Comparison of ENCODE assay signal across 4 cellular contexts in genomic region chr6:160393442-160393841, GRCh38. TPM values are rescaled to one million over a fixed set of nuclear protein-coding genes. Genes with fewer than 3 reads are reported as not detected.
"Had no signal": no experiment of that assay in that cellular context is flagged by ENCODE, and none has a peak within 500 bp of the region (broad histone marks: within the 10 kb centered on the region; RNA-seq: fewer than 3 reads in every experiment).

No MANE protein-coding gene starts in this region.

RNA-seq across cellular contexts. Expression of gene SLC22A3, which starts 45.3 kb away (rescaled TPM):
- total RNA-seq: dermis microvascular lymphatic vessel endothelial cell; lung microvascular endothelial cell; myocyte; naive thymus-derived CD8-positive, alpha-beta T cell had no signal
- polyA plus RNA-seq: naive thymus-derived CD8-positive, alpha-beta T cell had no signal
